Comparison of ENCODE assay signal across 10 cellular contexts in genomic region chr15:79339588-79340314, GRCh38. TPM values are rescaled to one million over a fixed set of nuclear protein-coding genes. Genes with fewer than 3 reads are reported as not detected.
A peak's percentile ranks its signal among the peaks of the same experiment; 100 is the strongest.
DNase-seq lines count a peak whose midpoint lies in the region; ATAC-seq and TF ChIP-seq lines count a peak whose summit lies in the region.
"Had no signal": no experiment of that assay in that cellular context is flagged by ENCODE, and none has a peak within 500 bp of the region (broad histone marks: within the 10 kb centered on the region; RNA-seq: fewer than 3 reads in every experiment).

No MANE protein-coding gene starts in this region.

- CTCF ChIA-PET in RWPE1 (lab: Yijun Ruan, JAX): interaction anchor here (0.5 to 1.9 kb wide), 18 partner anchors 10 to 1037 kb away, joined by 3 to 8 read pairs (median 3); no protein-coding TSS in a partner anchor

- ATAC-seq in GM21723 (IDR thresholded peaks at IDR 0.05; ENCODE audit: unreplicated experiment) (no peak), GM18520 (IDR thresholded peaks at IDR 0.05; ENCODE audit: unreplicated experiment) (no peak)

- DNase-seq in Caki2 (ENCODE audit: low read depth) (peak; percentile 20), HFF-Myc (ENCODE audit: extremely low read depth, low read depth) (peak; percentile 20), RWPE1 (ENCODE audit: low spot score) (peak; percentile 27), fibroblast of the conjunctiva (ENCODE audit: low read depth) (peak; percentile 43), renal cortical epithelial cell (ENCODE audit: low read depth) (peak; percentile 50)
- DNase-seq in activated CD4-positive, alpha-beta T cell treated with anti-CD3 and anti-CD28 coated beads for 48 hours: no peak

- no peak overlapping the region for H3K27ac ChIP-seq in RWPE1
- H3K27ac ChIP-seq: SJSA1 had no signal

- no peak overlapping the region for H3K4me3 ChIP-seq in HFF-Myc (replicated peaks; ENCODE audit: low read depth, low read length)
- H3K4me3 ChIP-seq: SJSA1 had no signal

- TF ChIP-seq CTCF in HFF-Myc (IDR thresholded peaks at IDR 0.05; ENCODE audit: low read depth, low read length, missing control alignments) (peak; percentile 76), RWPE1 (conservative IDR thresholded peaks at IDR 0.05; ENCODE audit: low read depth) (peak; percentile 91)

- POLR2A ChIA-PET in RWPE1 (lab: Yijun Ruan, JAX; ENCODE audit: low non-redundant PET): no interaction called here

- in situ Hi-C loops in Caki2 (cut with HindIII; ENCODE audit: low pct_unique_long_range_greater_than_20kb, low sequenced_read_pairs): no loop called here

RNA-seq across cellular contexts. Expression of gene TMED3, which starts 28.8 kb away (rescaled TPM):
- total RNA-seq in Caki2 (2014; rRNA removed; shearing (Covaris generic); ENCODE audit: low replicate concordance): 81.7 and 83.1 TPM in 2 replicates
- total RNA-seq in renal cortical epithelial cell: 53.5 and 152 TPM in 2 replicates

RNA-seq across cellular contexts. Expression of gene ANKRD34C, which starts 57.2 kb away (rescaled TPM):
- total RNA-seq in Caki2 (2014; rRNA removed; shearing (Covaris generic); ENCODE audit: low replicate concordance): not detected in 2 replicates
- not detected in 2 replicates for total RNA-seq in renal cortical epithelial cell
- total RNA-seq: mononuclear cell, SJSA1 had no signal
